In genomic region chr19:11196406-11197287, GRCh38 we compare ENCODE assay signal across 8 cellular contexts. TPM values are rescaled to one million over a fixed set of nuclear protein-coding genes. Genes with fewer than 3 reads are reported as not detected.
A peak's percentile ranks its signal among the peaks of the same experiment; 100 is the strongest.
DNase-seq lines count a peak whose midpoint lies in the region; ATAC-seq and TF ChIP-seq lines count a peak whose summit lies in the region.

No MANE protein-coding gene starts in this region.

- TF ChIP-seq POLR2A in adrenal gland (IDR thresholded peaks at IDR 0.05), result no peak

- H3K4me1 ChIP-seq in BE2C (no peaks in the 10 kb centered on the region), adrenal gland (replicated peaks in 1 of 2) (peaks cover 29 to 34% of the 10 kb centered on the region in 2 donors), skeletal muscle tissue (ENCODE audit: control insufficient read depth in 3 of 3, insufficient read depth in 3 of 3, low read length in 3 of 3) (peaks cover 21 to 37% (median 31%) of the 10 kb centered on the region in 3 donors)

- 13 to 22% (median 16%) methylated on average over 15 to 46 of the region's 47 CpGs for WGBS in adrenal gland, 4 donors

- DNase-seq in BE2C (peak; percentile 48), HK-2 (ENCODE audit: unreplicated experiment) (peak; percentile 30), adrenal gland (peak in 3 of 7 donors; percentile 42 to 54 (median 46)), NCI-H2171 treated with DMSO at 0.1 percent for 48 hours (lab: John Stamatoyannopoulos, UW) (no peak)
- no peak for DNase-seq in activated effector memory CD4-positive, alpha-beta T cell treated with Interleukin-2 at 50 U/mL for 16 hours

- intact Hi-C loops in adrenal gland (cut with DNase I), result no loop called here

- H3K4me3 ChIP-seq in BE2C (ENCODE audit: low read depth, low read length) (peak overlapping the region; percentile 67), adrenal gland (peak overlapping the region; percentile 60 to 83 (median 67)), iPS-11a (ENCODE audit: low read depth, low read length) (peak overlapping the region; percentile 85), skeletal muscle tissue (ENCODE audit: low read length in 3 of 3) (peak overlapping the region; percentile 83 to 86 (median 85))

- H3K9me3 ChIP-seq in BE2C, result no peaks in the 10 kb centered on the region
- H3K9me3 ChIP-seq in adrenal gland (replicated peaks in 1 of 3), result no peaks in the 10 kb centered on the region
- no peaks in the 10 kb centered on the region for H3K9me3 ChIP-seq in skeletal muscle tissue (ENCODE audit: control insufficient read depth in 3 of 3, low read length in 3 of 3)

- peak overlapping the region; percentile 82 to 86 (median 83) for H3K9ac ChIP-seq in skeletal muscle tissue (ENCODE audit: low read depth in 1 of 3, low read length in 3 of 3)

- H3K36me3 ChIP-seq in BE2C (peaks cover 6% of the 10 kb centered on the region), adrenal gland (replicated peaks in 1 of 2) (peaks cover 0 to 25% of the 10 kb centered on the region in 2 donors), skeletal muscle tissue (ENCODE audit: control insufficient read depth in 3 of 3, insufficient read depth in 3 of 3, low read length in 3 of 3) (peaks cover 18 to 22% (median 20%) of the 10 kb centered on the region in 3 donors)

- TF ChIP-seq CTCF in BE2C (IDR thresholded peaks at IDR 0.05; ENCODE audit: low read depth, low read length) (no peak), adrenal gland (IDR thresholded peaks at IDR 0.05) (no peak)

- H3K27me3 ChIP-seq in BE2C, result no peaks in the 10 kb centered on the region
- H3K27me3 ChIP-seq in adrenal gland, result no peaks in the 10 kb centered on the region
- no peaks in the 10 kb centered on the region for H3K27me3 ChIP-seq in skeletal muscle tissue (ENCODE audit: control insufficient read depth in 3 of 3, insufficient read depth in 3 of 3, low read length in 3 of 3)

- peak overlapping the region; percentile 53 to 95 (median 77) for H3K27ac ChIP-seq in adrenal gland
- H3K27ac ChIP-seq in skeletal muscle tissue (ENCODE audit: low read depth, low read length), result peak overlapping the region; percentile 84

- no peak for ATAC-seq in HG02678 (IDR thresholded peaks at IDR 0.05; ENCODE audit: unreplicated experiment)

RNA-seq across cellular contexts. Expression of gene KANK2, which starts 0.7 kb away (rescaled TPM):
- polyA plus RNA-seq in BE2C (2012; ENCODE audit: insufficient read depth, insufficient read length, low read depth), result 38.0 TPM
- total RNA-seq in adrenal gland (100 to 1,000 TPM in 7 of 8 donors, 10 to 100 TPM in 1; 51.3 to 395 (median 194) TPM), skeletal muscle tissue (53.2 TPM)
- 100 to 1,000 TPM in 1 of 3 donors, 10 to 100 TPM in 2; 44.4 to 149 (median 62.7) TPM for polyA plus RNA-seq in adrenal gland

RNA-seq across cellular contexts. Expression of gene SPC24, which starts 41.1 kb away (rescaled TPM):
- polyA plus RNA-seq in BE2C (2012; ENCODE audit: insufficient read depth, insufficient read length, low read depth), result 8.6 TPM
- total RNA-seq in adrenal gland (1 to 10 TPM in 7 of 8 donors, under 1 TPM in 1; 0.60 to 7.8 (median 4.2) TPM), skeletal muscle tissue (12.0 TPM)
- polyA plus RNA-seq in adrenal gland, result 1 to 10 TPM in 2 of 3 donors, under 1 TPM in 1; 0.84 to 9.8 (median 1.7) TPM

RNA-seq across cellular contexts. Expression of gene ANGPTL8, which starts 42.8 kb away (rescaled TPM):
- polyA plus RNA-seq in BE2C (2012; ENCODE audit: insufficient read depth, insufficient read length, low read depth), result not detected
- total RNA-seq in adrenal gland (1 to 10 TPM in 2 of 8 donors, under 1 TPM in 3, not detected in 3; 0.39 to 1.8 (median 0.69) TPM), skeletal muscle tissue (3.1 TPM)
- 10 to 100 TPM in 1 of 3 donors, 1 to 10 TPM in 1, not detected in 1; 4.2 to 10.0 TPM for polyA plus RNA-seq in adrenal gland

Comparison
In these comparisons a context has a peak if more than half of its experiments do, and no peak if none do; other contexts are left out.
1. DNase-seq: peak in BE2C (single experiment) and HK-2 (single experiment); none in activated effector memory CD4-positive, alpha-beta T cell treated with Interleukin-2 at 50 U/mL for 16 hours (single experiment) and NCI-H2171 treated with DMSO at 0.1 percent for 48 hours (single experiment).
2. Peak in every context shown above with its lines, with median percentiles within 50 percentile points of each other: H3K4me3 ChIP-seq.